Comparison of ENCODE assay signal across 23 cellular contexts in genomic region chr21:44774972-44775371, GRCh38. TPM values are rescaled to one million over a fixed set of nuclear protein-coding genes. Genes with fewer than 3 reads are reported as not detected.
DNase-seq lines count a peak whose midpoint lies in the region; ATAC-seq, FAIRE-seq and TF ChIP-seq lines count a peak whose summit lies in the region.
"Had no signal": no experiment of that assay in that cellular context is flagged by ENCODE, and none has a peak within 500 bp of the region (broad histone marks: within the 10 kb centered on the region; RNA-seq: fewer than 3 reads in every experiment).

No MANE protein-coding gene starts in this region.

- no peaks in the 10 kb centered on the region for H3F3A ChIP-seq in neural progenitor cell (ENCODE audit: low read depth)

- peaks cover 22 to 99% (median 81%) of the 10 kb centered on the region in 11 experiments; a peak in 21 of 22 replicates for H4K20me1 ChIP-seq in BLaER1 treated with 17β-estradiol and CSF1 and Interleukin-3, amounts not matched to agents 10 nM and 100 nM
- peaks cover 7% of the 10 kb centered on the region for H4K20me1 ChIP-seq in neural progenitor cell (ENCODE audit: low read depth)

- peaks cover 1% of the 10 kb centered on the region for H3K27me3 Mint-ChIP-seq in endothelial cell (ENCODE audit: unreplicated experiment)
- no peaks in the 10 kb centered on the region for H3K27me3 Mint-ChIP-seq in neural progenitor cell (ENCODE audit: insufficient read depth, low read depth)
- H3K27me3 Mint-ChIP-seq: B cell; CD4-positive, alpha-beta T cell had no signal

- intact Hi-C loops in upper lobe of right lung (cut with DNase I) = no loop called here

- TF ChIP-seq CTCF in endothelial cell (IDR thresholded peaks at IDR 0.05; ENCODE audit: unreplicated experiment) (no peak), neural progenitor cell (IDR thresholded peaks at IDR 0.05) (no peak), upper lobe of right lung (IDR thresholded peaks at IDR 0.05) (no peak), right atrium auricular region (IDR thresholded peaks at IDR 0.05) (no peak)

- no peak for ATAC-seq in upper lobe of right lung

- H3K4me3 ChIP-seq in BLaER1 treated with 17β-estradiol and CSF1 and Interleukin-3, amounts not matched to agents 10 nM and 100 nM = no peak overlapping the region
- H3K4me3 ChIP-seq in SJCRH30 = no peak overlapping the region
- H3K4me3 ChIP-seq in neural progenitor cell = no peak overlapping the region
- no peak overlapping the region for H3K4me3 ChIP-seq in upper lobe of right lung
- H3K4me3 ChIP-seq in right atrium auricular region = no peak overlapping the region
- H3K4me3 ChIP-seq: GM23248, Peyer's patch, SJSA1 had no signal

- DNase-seq in SJCRH30 (no peak), endothelial cell (ENCODE audit: low spot score) (no peak), neural progenitor cell (ENCODE audit: low spot score) (no peak), cerebellum (ENCODE audit: low spot score) (no peak), upper lobe of right lung (no peak), right atrium auricular region (ENCODE audit: low spot score) (no peak), RCC 7860 (ENCODE audit: low spot score) (no peak)
- DNase-seq: Calu3; CD4-positive, alpha-beta T cell; DMS153; GM23248; H9; Kasumi-1; NCI-H1694 treated with DMSO at 0.1 percent for 48 hours; NCI-H2081 treated with DMSO at 0.1 percent for 48 hours; NCI-H2171 treated with DMSO at 0.1 percent for 48 hours; NCI-H446; NCI-H526; Peyer's patch had no signal

- no peak overlapping the region for H2AFZ ChIP-seq in neural progenitor cell (replicated peaks)
- H2AFZ ChIP-seq: GM23248 had no signal

- H3K9ac ChIP-seq in BLaER1 treated with 17β-estradiol and CSF1 and Interleukin-3, amounts not matched to agents 10 nM and 100 nM = no peak overlapping the region
- no peak overlapping the region for H3K9ac ChIP-seq in neural progenitor cell
- H3K9ac ChIP-seq: GM23248 had no signal

- H3K4me1 ChIP-seq in BLaER1 treated with 17β-estradiol and CSF1 and Interleukin-3, amounts not matched to agents 10 nM and 100 nM = peaks cover 15 to 54% (median 45%) of the 10 kb centered on the region in 10 experiments
- H3K4me1 ChIP-seq in SJCRH30 (peaks cover 47% of the 10 kb centered on the region), neural progenitor cell (no peaks in the 10 kb centered on the region), upper lobe of right lung (peaks cover 2% of the 10 kb centered on the region), right atrium auricular region (peaks cover 0 to 9% of the 10 kb centered on the region in 2 donors)
- H3K4me1 ChIP-seq: SJSA1 had no signal

- H3K4me3 Mint-ChIP-seq in endothelial cell (ENCODE audit: unreplicated experiment) (peak overlapping the region; percentile 65), neural progenitor cell (no peak overlapping the region)
- H3K4me3 Mint-ChIP-seq: B cell; CD4-positive, alpha-beta T cell; H9 had no signal

- H3K4me1 Mint-ChIP-seq in endothelial cell (ENCODE audit: unreplicated experiment) (no peaks in the 10 kb centered on the region), neural progenitor cell (peaks cover 9% of the 10 kb centered on the region)
- H3K4me1 Mint-ChIP-seq: B cell, H9 had no signal

- H3K27me3 ChIP-seq in BLaER1 treated with 17β-estradiol and CSF1 and Interleukin-3, amounts not matched to agents 10 nM and 100 nM = no peaks in the 10 kb centered on the region
- no peaks in the 10 kb centered on the region for H3K27me3 ChIP-seq in SJCRH30
- H3K27me3 ChIP-seq in neural progenitor cell = no peaks in the 10 kb centered on the region
- H3K27me3 ChIP-seq in upper lobe of right lung = no peaks in the 10 kb centered on the region
- no peaks in the 10 kb centered on the region for H3K27me3 ChIP-seq in right atrium auricular region
- H3K27me3 ChIP-seq: Peyer's patch, SJSA1 had no signal

- H3K36me3 Mint-ChIP-seq in endothelial cell (ENCODE audit: low read depth, unreplicated experiment) (peaks cover 22% of the 10 kb centered on the region), neural progenitor cell (peaks cover 35% of the 10 kb centered on the region)

- no peaks in the 10 kb centered on the region for H3K9me3 Mint-ChIP-seq in endothelial cell (ENCODE audit: unreplicated experiment)
- H3K9me3 Mint-ChIP-seq in neural progenitor cell = no peaks in the 10 kb centered on the region
- H3K9me3 Mint-ChIP-seq: CD4-positive, alpha-beta T cell; H9 had no signal

- H3K27ac ChIP-seq in BLaER1 treated with 17β-estradiol and CSF1 and Interleukin-3, amounts not matched to agents 10 nM and 100 nM = no peak overlapping the region
- H3K27ac ChIP-seq in SJCRH30 = peak overlapping the region; percentile 89; the same call in 1 of the 2 replicates
- H3K27ac ChIP-seq in neural progenitor cell = no peak overlapping the region
- H3K27ac ChIP-seq in upper lobe of right lung = no peak overlapping the region
- H3K27ac ChIP-seq in right atrium auricular region = no peak overlapping the region
- H3K27ac ChIP-seq: GM23248, Peyer's patch, SJSA1 had no signal

- H3K9me3 ChIP-seq in BLaER1 treated with 17β-estradiol and CSF1 and Interleukin-3, amounts not matched to agents 10 nM and 100 nM (replicated peaks in 1 of 11) = no peaks in the 10 kb centered on the region
- H3K9me3 ChIP-seq in SJCRH30 (replicated peaks) (no peaks in the 10 kb centered on the region), neural progenitor cell (ENCODE audit: low read depth) (no peaks in the 10 kb centered on the region), upper lobe of right lung (no peaks in the 10 kb centered on the region), right atrium auricular region (no peaks in the 10 kb centered on the region)
- H3K9me3 ChIP-seq: Peyer's patch, SJSA1 had no signal

- peak overlapping the region in 6 of 11 experiments; percentile 34 to 84 (median 48); a peak in 6 of 22 replicates for H3K4me2 ChIP-seq in BLaER1 treated with 17β-estradiol and CSF1 and Interleukin-3, amounts not matched to agents 10 nM and 100 nM
- H3K4me2 ChIP-seq in neural progenitor cell = no peak overlapping the region

- peaks cover 82 to 98% (median 91%) of the 10 kb centered on the region in 11 experiments for H3K36me3 ChIP-seq in BLaER1 treated with 17β-estradiol and CSF1 and Interleukin-3, amounts not matched to agents 10 nM and 100 nM
- H3K36me3 ChIP-seq in SJCRH30 (peaks cover 57% of the 10 kb centered on the region), neural progenitor cell (peaks cover 7% of the 10 kb centered on the region), upper lobe of right lung (peaks cover 82% of the 10 kb centered on the region), right atrium auricular region (peaks cover 64% of the 10 kb centered on the region)

- H3K27ac Mint-ChIP-seq in endothelial cell (ENCODE audit: unreplicated experiment) (no peak overlapping the region), neural progenitor cell (peak overlapping the region; percentile 25)
- H3K27ac Mint-ChIP-seq: B cell; CD4-positive, alpha-beta T cell had no signal

- no peak for FAIRE-seq in RCC 7860 (lab: Jason Lieb, UNC)
- FAIRE-seq: GM18507 had no signal

- H3K79me2 ChIP-seq in neural progenitor cell (ENCODE audit: low read depth) = peaks cover 22% of the 10 kb centered on the region

RNA-seq across cellular contexts. Expression of gene UBE2G2, which starts 26.6 kb away (rescaled TPM):
- 79.5 and 90.5 TPM in 2 replicates for total RNA-seq in SJCRH30 (2014; rRNA removed; shearing (Covaris generic))
- total RNA-seq in endothelial cell (ENCODE audit: unreplicated experiment) = 49.6 TPM
- 76.7 and 83.1 TPM in 2 replicates for total RNA-seq in neural progenitor cell (ENCODE audit: low replicate concordance)
- 102 TPM for total RNA-seq in cerebellum
- total RNA-seq in upper lobe of right lung = 78.8 TPM
- 10 to 100 TPM; 47.5 to 52.5 TPM for total RNA-seq in right atrium auricular region

RNA-seq across cellular contexts. Expression of gene SUMO3, which starts 42.9 kb away (rescaled TPM):
- total RNA-seq in SJCRH30 (2014; rRNA removed; shearing (Covaris generic)) = 70.3 and 76.9 TPM in 2 replicates
- total RNA-seq in endothelial cell (ENCODE audit: unreplicated experiment) (69.0 TPM), neural progenitor cell (ENCODE audit: low replicate concordance) (117 and 135 TPM in 2 replicates), cerebellum (43.8 TPM), upper lobe of right lung (85.0 TPM), right atrium auricular region (10 to 100 TPM; 59.7 to 74.1 TPM)
